Comparison of ENCODE assay signal across 1 cellular context in genomic region chr9:137222190-137223077, GRCh38.
A peak's percentile ranks its signal among the peaks of the same experiment; 100 is the strongest.
TF ChIP-seq lines count a peak whose summit lies in the region.

Gene RNF208 (minus strand): TSS chr9:137222240. CDS start chr9:137221212, 1,028 bp downstream.

TF ChIP-seq in HepG2, 621 proteins besides CTCF, POLR2A, EP300 and RAD21 (continued from another document and continues in another):
- TF ChIP-seq REPIN1 (CRISPR knock-in tag; IDR thresholded peaks at IDR 0.05; ENCODE audit: borderline replicate concordance, low read depth) (0 out of 2 replicates have a peak, but pooled peaks have one; percentile 29), MXD1 (CRISPR knock-in tag; IDR thresholded peaks at IDR 0.05) (peak; percentile 21; the same call in 1 of the 2 replicates), ZNF564 (CRISPR knock-in tag; IDR thresholded peaks at IDR 0.05) (peak; percentile 86; the same call in 1 of the 2 replicates), FOXC1 (CRISPR knock-in tag; IDR thresholded peaks at IDR 0.05; ENCODE audit: borderline replicate concordance) (0 out of 2 replicates have a peak, but pooled peaks have one; percentile 39), SMAD1 (CRISPR knock-in tag; IDR thresholded peaks at IDR 0.05; ENCODE audit: borderline replicate concordance, low read depth) (no peak), ZNF280D (CRISPR knock-in tag; IDR thresholded peaks at IDR 0.05) (no peak), RFXAP (CRISPR knock-in tag; IDR thresholded peaks at IDR 0.05; ENCODE audit: borderline replicate concordance) (no peak), UBTF (CRISPR knock-in tag; IDR thresholded peaks at IDR 0.05) (peak; percentile 83), ZNF318 (CRISPR knock-in tag; IDR thresholded peaks at IDR 0.05) (no peak), ZFX (CRISPR knock-in tag; IDR thresholded peaks at IDR 0.05; ENCODE audit: low read depth) (peak; percentile 71), RFXANK (CRISPR knock-in tag; IDR thresholded peaks at IDR 0.05) (no peak), EEA1 (CRISPR knock-in tag; IDR thresholded peaks at IDR 0.05; ENCODE audit: borderline replicate concordance) (no peak), ZNF672 (CRISPR knock-in tag; IDR thresholded peaks at IDR 0.05) (0 out of 2 replicates have a peak, but pooled peaks have one; percentile 43), ZNF737 (CRISPR knock-in tag; IDR thresholded peaks at IDR 0.05; ENCODE audit: borderline replicate concordance) (no peak), EED (CRISPR knock-in tag; IDR thresholded peaks at IDR 0.05) (peak; percentile 83; the same call in 1 of the 2 replicates), ZNF776 (CRISPR knock-in tag; IDR thresholded peaks at IDR 0.05) (peak; percentile 63; the same call in 1 of the 2 replicates), TERF1 (CRISPR knock-in tag; IDR thresholded peaks at IDR 0.05) (0 out of 2 replicates have a peak, but pooled peaks have one; percentile 31), HMGXB3 (CRISPR knock-in tag; IDR thresholded peaks at IDR 0.05; ENCODE audit: borderline replicate concordance) (no peak), ZBTB20 (CRISPR knock-in tag; IDR thresholded peaks at IDR 0.05; ENCODE audit: borderline replicate concordance, low read depth) (0 out of 2 replicates have a peak, but pooled peaks have one; percentile 15), ZMYM4 (CRISPR knock-in tag; IDR thresholded peaks at IDR 0.05) (peak; percentile 56; the same call in 1 of the 2 replicates), ZNF225 (CRISPR knock-in tag; IDR thresholded peaks at IDR 0.05) (0 out of 2 replicates have a peak, but pooled peaks have one; percentile 72), ARID4A (CRISPR knock-in tag; IDR thresholded peaks at IDR 0.05; ENCODE audit: borderline replicate concordance) (no peak; the same call in 1 of the 2 replicates), CCAR2 (optimal IDR thresholded peaks at IDR 0.05; ENCODE audit: low read depth, low read length) (no peak), ZNF382 (CRISPR knock-in tag; IDR thresholded peaks at IDR 0.05; ENCODE audit: borderline replicate concordance) (no peak)
